14 cellular contexts compared by ENCODE assay signal in the genomic region with DNA sequence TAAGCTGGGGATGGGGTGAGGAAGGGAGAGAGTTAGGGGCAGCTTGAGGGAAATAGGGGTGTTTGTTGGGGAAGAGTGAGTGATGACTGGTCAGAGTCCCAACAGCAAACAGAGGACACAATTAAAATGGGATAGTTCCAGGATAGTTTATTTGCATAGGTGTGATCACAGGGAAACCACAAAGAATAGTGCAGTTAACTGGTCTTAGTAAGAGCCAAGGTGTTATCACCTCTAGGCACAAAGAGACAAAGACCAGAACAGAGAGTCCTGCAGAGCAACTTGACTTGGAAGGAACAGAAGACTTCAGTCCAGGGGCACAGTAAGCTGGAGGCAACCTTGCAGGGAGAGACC.
"Had no signal": no experiment of that assay in that cellular context is flagged by ENCODE, and none has a peak within 500 bp of the region (broad histone marks: within the 10 kb centered on the region; RNA-seq: fewer than 3 reads in every experiment).

No MANE protein-coding gene starts in this region.

- H3K27me3 ChIP-seq: left lung, thyroid gland, vagina had no signal

- H3K27ac ChIP-seq: left lung, thyroid gland had no signal

- H3K4me3 ChIP-seq: left lung, thyroid gland, vagina had no signal

- DNase-seq: activated CD4-positive, alpha-beta T cell treated with anti-CD3 and anti-CD28 coated beads for 4 hours; activated CD8-positive, alpha-beta T cell treated with anti-CD3 and anti-CD28 coated beads for 36 hours; activated effector memory CD4-positive, alpha-beta T cell treated with Interleukin-2 at 50 U/mL for 16 hours; activated naive CD4-positive, alpha-beta T cell treated with anti-CD3 and anti-CD28 coated beads, Interleukin-2, amount 50 U/mL, for 16 hours; activated T-cell treated with anti-CD3 and anti-CD28 coated beads, Interleukin-2, amount 50 U/mL, for 4 hours; left lung; posterior cingulate gyrus; stimulated activated CD4-positive, alpha-beta T cell treated with anti-CD3 and anti-CD28 coated beads, Interleukin-15, amount 100 ng/mL, for 24 hours; stimulated activated CD4-positive, alpha-beta T cell treated with anti-CD3 and anti-CD28 coated beads, Interleukin-4, amount 100 ng/mL, for 1 hour; stimulated activated naive B cell treated with anti-CD40 and anti-IgM and Interleukin-4, amounts not matched to agents 10 μg/mL and 1 μg/mL and 100 μg/mL, for 72 hours; T-helper 2 cell; thyroid gland had no signal

- H3K9me3 ChIP-seq: left lung, thyroid gland, vagina had no signal

- H3K36me3 ChIP-seq: left lung, thyroid gland, vagina had no signal

- H3K9me3 Mint-ChIP-seq: activated CD8-positive, alpha-beta T cell treated with anti-CD3 and anti-CD28 coated beads for 36 hours; activated T-cell treated with anti-CD3 and anti-CD28 coated beads, Interleukin-2, amount 50 U/mL, for 4 hours; stimulated activated naive B cell treated with anti-CD40 and anti-IgM and Interleukin-4, amounts not matched to agents 10 μg/mL and 1 μg/mL and 100 μg/mL, for 72 hours; WTC11 had no signal

- H3K4me1 Mint-ChIP-seq: stimulated activated naive B cell treated with anti-CD40 and anti-IgM and Interleukin-4, amounts not matched to agents 10 μg/mL and 1 μg/mL and 100 μg/mL, for 72 hours had no signal

- H3K36me3 Mint-ChIP-seq: stimulated activated naive B cell treated with anti-CD40 and anti-IgM and Interleukin-4, amounts not matched to agents 10 μg/mL and 1 μg/mL and 100 μg/mL, for 72 hours; WTC11 had no signal

- H3K27ac Mint-ChIP-seq: activated CD8-positive, alpha-beta T cell treated with anti-CD3 and anti-CD28 coated beads for 36 hours; stimulated activated naive B cell treated with anti-CD40 and anti-IgM and Interleukin-4, amounts not matched to agents 10 μg/mL and 1 μg/mL and 100 μg/mL, for 72 hours; WTC11 had no signal

- H3K27me3 Mint-ChIP-seq: activated CD8-positive, alpha-beta T cell treated with anti-CD3 and anti-CD28 coated beads for 36 hours; stimulated activated naive B cell treated with anti-CD40 and anti-IgM and Interleukin-4, amounts not matched to agents 10 μg/mL and 1 μg/mL and 100 μg/mL, for 72 hours had no signal

- H3K4me1 ChIP-seq: left lung had no signal

- H3K4me3 Mint-ChIP-seq: activated CD8-positive, alpha-beta T cell treated with anti-CD3 and anti-CD28 coated beads for 36 hours; activated T-cell treated with anti-CD3 and anti-CD28 coated beads, Interleukin-2, amount 50 U/mL, for 4 hours; stimulated activated naive B cell treated with anti-CD40 and anti-IgM and Interleukin-4, amounts not matched to agents 10 μg/mL and 1 μg/mL and 100 μg/mL, for 72 hours; WTC11 had no signal
